24 cellular contexts compared by ENCODE assay signal in the genomic region with DNA sequence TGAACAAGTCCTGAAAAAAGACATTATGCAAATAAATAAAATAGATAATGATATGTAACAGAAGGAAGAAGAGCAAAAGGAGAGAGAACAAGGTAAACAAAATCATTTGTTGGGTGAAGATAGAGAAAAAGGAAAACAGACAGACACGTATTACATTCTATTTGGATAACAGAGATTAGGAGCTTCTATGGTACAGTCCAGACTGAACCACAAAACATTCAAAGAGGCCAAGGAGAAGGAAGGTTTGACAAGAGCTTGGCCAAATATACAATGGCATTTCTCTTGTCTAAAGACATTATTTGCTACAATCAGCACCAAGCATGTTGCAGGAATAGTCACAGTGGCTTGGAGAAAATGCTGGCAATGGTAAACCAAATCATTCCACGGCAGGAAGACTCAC.
"Had no signal": no experiment of that assay in that cellular context is flagged by ENCODE, and none has a peak within 500 bp of the region (broad histone marks: within the 10 kb centered on the region; RNA-seq: fewer than 3 reads in every experiment).

No MANE protein-coding gene starts in this region.

- H3K4me1 Mint-ChIP-seq: WTC11 had no signal

- H3K27ac ChIP-seq: coronary artery, epithelial cell of prostate, heart left ventricle, stomach, suprapubic skin, tibial nerve had no signal

- H3K9me3 ChIP-seq: heart left ventricle, stomach, suprapubic skin, tibial nerve had no signal

- DNase-seq: activated gamma-delta T cell; activated naive CD4-positive, alpha-beta T cell treated with anti-CD3 and anti-CD28 coated beads, Interleukin-2, amount 50 U/mL, for 16 hours; activated T-cell treated with anti-CD3 and anti-CD28 coated beads for 4 hours; amniotic stem cell; cerebellar nuclear complex; heart left ventricle; left ventricle myocardium superior; mammary epithelial cell; midbrain; natural killer cell; small intestine; stimulated activated CD4-positive, alpha-beta T cell treated with anti-CD3 and anti-CD28 coated beads, Interleukin-2, amount 100 ng/mL, for 24 hours; stomach; T-helper 9 cell had no signal

- H3K27ac Mint-ChIP-seq: WTC11 had no signal

- H3K9me3 Mint-ChIP-seq: natural killer cell; stimulated activated effector memory CD8-positive, alpha-beta T cell treated with anti-CD3 and anti-CD28 coated beads, Interleukin-12 subunit alpha, Interleukin-12 subunit beta, amount 100 ng/mL, for 72 hours; WTC11 had no signal

- H3K4me1 ChIP-seq: suprapubic skin, tibial nerve had no signal

- H3K4me3 ChIP-seq: coronary artery, heart left ventricle, stomach, suprapubic skin, tibial nerve had no signal

- H3K27me3 ChIP-seq: heart left ventricle, stomach, suprapubic skin, tibial nerve had no signal

- ATAC-seq: heart left ventricle; left ventricle myocardium superior; natural killer cell; sciatic nerve; stimulated activated effector memory CD8-positive, alpha-beta T cell treated with anti-CD3 and anti-CD28 coated beads, Interleukin-12 subunit alpha, Interleukin-12 subunit beta, amount 100 ng/mL, for 72 hours; WTC11 had no signal

- FAIRE-seq: bronchial epithelial cell, islet of Langerhans, small intestine, urothelium cell line had no signal

- H3K4me3 Mint-ChIP-seq: natural killer cell; stimulated activated effector memory CD8-positive, alpha-beta T cell treated with anti-CD3 and anti-CD28 coated beads, Interleukin-12 subunit alpha, Interleukin-12 subunit beta, amount 100 ng/mL, for 72 hours; WTC11 had no signal
